In genomic region chr22:36325163-36326031, GRCh38 we compare ENCODE assay signal across 9 cellular contexts.
DNase-seq lines count a peak whose midpoint lies in the region; ATAC-seq and TF ChIP-seq lines count a peak whose summit lies in the region.
"Had no signal": no experiment of that assay in that cellular context is flagged by ENCODE, and none has a peak within 500 bp of the region (broad histone marks: within the 10 kb centered on the region; RNA-seq: fewer than 3 reads in every experiment).

No MANE protein-coding gene starts in this region.

- H3K36me3 ChIP-seq in left ventricle myocardium inferior (peaks cover 68% of the 10 kb centered on the region), skeletal muscle satellite cell (ENCODE audit: insufficient read depth, low read length) (peaks cover 83% of the 10 kb centered on the region)

- H3K27ac ChIP-seq in left ventricle myocardium inferior (replicated peaks) = peak overlapping the region; percentile 100

- TF ChIP-seq CTCF in left ventricle myocardium inferior (IDR thresholded peaks at IDR 0.05; ENCODE audit: borderline replicate concordance) (no peak), GM13976 (IDR thresholded peaks at IDR 0.05; ENCODE audit: borderline replicate concordance, control extremely low read depth, extremely low read depth, insufficient read depth, missing control alignments) (no peak), GM13977 (IDR thresholded peaks at IDR 0.05; ENCODE audit: extremely low read depth, insufficient read depth, missing control alignments) (no peak)

- H3K4me1 ChIP-seq in left ventricle myocardium inferior (peaks cover 98% of the 10 kb centered on the region), skeletal muscle satellite cell (ENCODE audit: control insufficient read depth, insufficient read depth, low read length) (peaks cover 72% of the 10 kb centered on the region)

- H3K27me3 ChIP-seq in left ventricle myocardium inferior (ENCODE audit: low read depth) (no peaks in the 10 kb centered on the region), skeletal muscle satellite cell (ENCODE audit: control insufficient read depth, insufficient read depth, low read length) (no peaks in the 10 kb centered on the region)

- peak overlapping the region; percentile 75 for H3K27ac Mint-ChIP-seq in activated naive CD8-positive, alpha-beta T cell

- H3K27me3 Mint-ChIP-seq in activated naive CD8-positive, alpha-beta T cell = no peaks in the 10 kb centered on the region

- no peak overlapping the region for H3K4me3 Mint-ChIP-seq in activated naive CD8-positive, alpha-beta T cell

- H3K36me3 Mint-ChIP-seq in activated naive CD8-positive, alpha-beta T cell = peaks cover 20% of the 10 kb centered on the region

- H3K4me1 Mint-ChIP-seq in activated naive CD8-positive, alpha-beta T cell (ENCODE audit: low read depth) = peaks cover 46% of the 10 kb centered on the region

- intact Hi-C loops in left ventricle myocardium inferior (cut with micrococcal nuclease) = no loop called here

- H3K9ac ChIP-seq in skeletal muscle satellite cell (ENCODE audit: low read depth, low read length) = peak overlapping the region; percentile 80

- no peaks in the 10 kb centered on the region for H3K9me3 Mint-ChIP-seq in activated naive CD8-positive, alpha-beta T cell (ENCODE audit: low read depth)

- in situ Hi-C loops in GM13976 (cut with MboI; ENCODE audit: low sequenced_read_pairs, unreplicated experiment) (no loop called here), GM13977 (cut with MboI; ENCODE audit: low pct_unique_long_range_greater_than_20kb, low sequenced_read_pairs, unreplicated experiment) (no loop called here)

- H3K4me2 ChIP-seq in skeletal muscle satellite cell (ENCODE audit: low read length) = peak overlapping the region; percentile 25

- peak overlapping the region; percentile 31 for H3K4me3 ChIP-seq in left ventricle myocardium inferior
- no peak overlapping the region for H3K4me3 ChIP-seq in skeletal muscle satellite cell (ENCODE audit: low read length)

- ATAC-seq in GM19395 (IDR thresholded peaks at IDR 0.05; ENCODE audit: unreplicated experiment) = no peak

- DNase-seq in EL (peak; percentile 57), left ventricle myocardium inferior (no peak), GM13976 (ENCODE audit: low spot score) (no peak), GM13977 (ENCODE audit: low spot score) (no peak), NCI-H446 (lab: John Stamatoyannopoulos, UW) (no peak)
- DNase-seq: NCI-H1436 treated with DMSO at 0.1 percent for 48 hours had no signal

- H3K9me3 ChIP-seq in left ventricle myocardium inferior (replicated peaks) = no peaks in the 10 kb centered on the region
- no peaks in the 10 kb centered on the region for H3K9me3 ChIP-seq in skeletal muscle satellite cell (replicated peaks; ENCODE audit: low read length)
